Comparison of ENCODE assay signal across 29 cellular contexts in genomic region chr3:145370870-145371269, GRCh38.
"Had no signal": no experiment of that assay in that cellular context is flagged by ENCODE, and none has a peak within 500 bp of the region (broad histone marks: within the 10 kb centered on the region; RNA-seq: fewer than 3 reads in every experiment).

No MANE protein-coding gene starts in this region.

- H2AFZ ChIP-seq: PC-9 had no signal

- H3K27me3 ChIP-seq: ascending aorta, cardiac muscle cell had no signal

- H3K4me3 ChIP-seq: ascending aorta, cardiac muscle cell, PC-9 had no signal

- H3K9me3 Mint-ChIP-seq: activated naive CD4-positive, alpha-beta T cell treated with anti-CD3 and anti-CD28 coated beads, Interleukin-2, amount 50 U/mL, for 24 hours had no signal

- DNase-seq: activated CD4-positive, alpha-beta T cell treated with anti-CD3 and anti-CD28 coated beads for 1 hour; activated CD4-positive, alpha-beta T cell treated with anti-CD3 and anti-CD28 coated beads for 48 hours; activated CD4-positive, alpha-beta T cell treated with anti-CD3 and anti-CD28 coated beads, Interleukin-2, amount 50 U/mL, for 4 hours; activated CD4-positive, CD25-positive, alpha-beta regulatory T cell; activated CD8-positive, alpha-beta T cell treated with anti-CD3 and anti-CD28 coated beads for 36 hours; activated gamma-delta T cell; activated naive CD4-positive, alpha-beta T cell treated with Interleukin-2 at 50 U/mL for 16 hours; activated naive CD8-positive, alpha-beta T cell treated with anti-CD3 and anti-CD28 coated beads, Interleukin-2, amount 10 ng/mL, durations not matched to agents 7 days and 5 days; activated T-cell treated with anti-CD3 and anti-CD28 coated beads, Interleukin-2, amount 50 U/mL, for 24 hours; amygdala; NCI-H1048; NCI-H1436 treated with DMSO at 0.1 percent for 48 hours; NCI-H1694 treated with DMSO at 0.1 percent for 48 hours; NCI-H2029; NCI-H345; NCI-H524 treated with DMSO at 0.1 percent for 48 hours; NK-92 treated with Interleukin-12 subunit alpha and Interleukin-12 subunit beta, amount 100 ng/mL, for 24 hours; PC-9; Right ventricle myocardium superior; SW 1271; T-helper 1 cell; T-helper 2 cell; T-helper 9 cell; WERI-Rb-1 had no signal

- H3K27ac Mint-ChIP-seq: activated CD8-positive, alpha-beta T cell treated with anti-CD3 and anti-CD28 coated beads for 36 hours; activated naive CD4-positive, alpha-beta T cell treated with anti-CD3 and anti-CD28 coated beads, Interleukin-2, amount 50 U/mL, for 24 hours; activated naive CD8-positive, alpha-beta T cell treated with anti-CD3 and anti-CD28 coated beads, Interleukin-2, amount 10 ng/mL, durations not matched to agents 7 days and 5 days; activated T-cell treated with anti-CD3 and anti-CD28 coated beads, Interleukin-2, amount 50 U/mL, for 24 hours; activated T-helper 2 cell treated with anti-CD3 and anti-CD28 coated beads, Interferon-gamma antibody, Interleukin-2, Interleukin-4, amounts not matched to agents 10 μg/mL and 5 μg/mL and 100 μg/mL, durations not matched to agents 14 hours and 24 hours and 36 hours had no signal

- ATAC-seq: activated CD8-positive, alpha-beta T cell treated with anti-CD3 and anti-CD28 coated beads for 36 hours had no signal

- H3K27ac ChIP-seq: ascending aorta, cardiac muscle cell, PC-9, WERI-Rb-1 had no signal

- H3K9me3 ChIP-seq: ascending aorta had no signal

- H3K27me3 Mint-ChIP-seq: activated CD8-positive, alpha-beta T cell treated with anti-CD3 and anti-CD28 coated beads for 36 hours; activated naive CD4-positive, alpha-beta T cell treated with anti-CD3 and anti-CD28 coated beads, Interleukin-2, amount 50 U/mL, for 24 hours; activated naive CD8-positive, alpha-beta T cell treated with anti-CD3 and anti-CD28 coated beads, Interleukin-2, amount 10 ng/mL, durations not matched to agents 7 days and 5 days; activated T-cell treated with anti-CD3 and anti-CD28 coated beads, Interleukin-2, amount 50 U/mL, for 24 hours; central memory CD8-positive, alpha-beta T cell had no signal

- H3K4me1 Mint-ChIP-seq: activated naive CD4-positive, alpha-beta T cell treated with anti-CD3 and anti-CD28 coated beads, Interleukin-2, amount 50 U/mL, for 24 hours; activated naive CD8-positive, alpha-beta T cell treated with anti-CD3 and anti-CD28 coated beads, Interleukin-2, amount 10 ng/mL, durations not matched to agents 7 days and 5 days; central memory CD8-positive, alpha-beta T cell had no signal

- H3K36me3 Mint-ChIP-seq: activated naive CD4-positive, alpha-beta T cell treated with anti-CD3 and anti-CD28 coated beads, Interleukin-2, amount 50 U/mL, for 24 hours; activated naive CD8-positive, alpha-beta T cell treated with anti-CD3 and anti-CD28 coated beads, Interleukin-2, amount 10 ng/mL, durations not matched to agents 7 days and 5 days had no signal

- H3K4me1 ChIP-seq: ascending aorta had no signal

- H3K4me3 Mint-ChIP-seq: activated CD8-positive, alpha-beta T cell treated with anti-CD3 and anti-CD28 coated beads for 36 hours; activated naive CD4-positive, alpha-beta T cell treated with anti-CD3 and anti-CD28 coated beads, Interleukin-2, amount 50 U/mL, for 24 hours; activated naive CD8-positive, alpha-beta T cell treated with anti-CD3 and anti-CD28 coated beads, Interleukin-2, amount 10 ng/mL, durations not matched to agents 7 days and 5 days; activated T-cell treated with anti-CD3 and anti-CD28 coated beads, Interleukin-2, amount 50 U/mL, for 24 hours; central memory CD8-positive, alpha-beta T cell had no signal

- H3K36me3 ChIP-seq: ascending aorta, cardiac muscle cell, WERI-Rb-1 had no signal

- H3K4me2 ChIP-seq: PC-9 had no signal
